Comparison of ENCODE assay signal across 11 cellular contexts in genomic region chr10:35413985-35414861, GRCh38.
DNase-seq lines count a peak whose midpoint lies in the region; ATAC-seq and TF ChIP-seq lines count a peak whose summit lies in the region.
"Had no signal": no experiment of that assay in that cellular context is flagged by ENCODE, and none has a peak within 500 bp of the region (broad histone marks: within the 10 kb centered on the region; RNA-seq: fewer than 3 reads in every experiment).

No MANE protein-coding gene starts in this region.

- H3K27ac ChIP-seq in osteoblast (ENCODE audit: low read depth, low read length), result peak overlapping the region; percentile 80
- H3K27ac ChIP-seq: spleen had no signal

- H3K4me1 ChIP-seq in Caco-2 (peaks cover 30% of the 10 kb centered on the region), osteoblast (ENCODE audit: insufficient read depth, low read length) (peaks cover 44% of the 10 kb centered on the region)

- H3K9me3 Mint-ChIP-seq in Caco-2 (ENCODE audit: unreplicated experiment), result no peaks in the 10 kb centered on the region
- H3K9me3 Mint-ChIP-seq: activated B cell treated with CpG ODN at 0.5 μM for 24 hours had no signal

- TF ChIP-seq CTCF in Caco-2 (IDR thresholded peaks at IDR 0.05; ENCODE audit: insufficient read depth in 1 of 2, low read depth in 1 of 2, low read length in 1 of 2, severe bottlenecking in 1 of 2, unreplicated experiment in 1 of 2), result no peak
- TF ChIP-seq CTCF in osteoblast (IDR thresholded peaks at IDR 0.05; ENCODE audit: extremely low read depth, low read depth, low read length), result no peak

- no peak overlapping the region for H3K27ac Mint-ChIP-seq in Caco-2 (ENCODE audit: unreplicated experiment)
- H3K27ac Mint-ChIP-seq: activated B cell treated with CpG ODN at 0.5 μM for 24 hours had no signal

- H3K9me3 ChIP-seq in Caco-2 (no peaks in the 10 kb centered on the region), osteoblast (ENCODE audit: low read depth, low read length) (no peaks in the 10 kb centered on the region)
- H3K9me3 ChIP-seq: spleen had no signal

- peak overlapping the region; percentile 26 for H3K4me2 ChIP-seq in osteoblast (ENCODE audit: insufficient read depth, low read length)

- peak; percentile 43 to 65 for DNase-seq in Caco-2
- peak; percentile 54 for DNase-seq in OCI-M1 (lab: John Stamatoyannopoulos, UW)
- DNase-seq in dermis blood vessel endothelial cell, result peak; percentile 42
- peak; percentile 79 for DNase-seq in osteoblast (ENCODE audit: insufficient read length, low spot score, missing footprints)
- DNase-seq in ACHN, result no peak
- DNase-seq in KBM-7, result no peak
- DNase-seq: activated B cell treated with CpG ODN at 0.5 μM for 24 hours, DND-41, spleen had no signal

- H3K27me3 Mint-ChIP-seq in Caco-2 (ENCODE audit: insufficient read depth, unreplicated experiment), result no peaks in the 10 kb centered on the region
- H3K27me3 Mint-ChIP-seq: activated B cell treated with CpG ODN at 0.5 μM for 24 hours had no signal

- H3K27me3 ChIP-seq in Caco-2 (replicated peaks; ENCODE audit: control insufficient read depth, insufficient read depth, low read length) (no peaks in the 10 kb centered on the region), osteoblast (ENCODE audit: insufficient read depth, low read length) (no peaks in the 10 kb centered on the region)
- H3K27me3 ChIP-seq: spleen had no signal

- H3K36me3 Mint-ChIP-seq in Caco-2 (ENCODE audit: insufficient read depth, unreplicated experiment), result peaks cover 3% of the 10 kb centered on the region

- H3K79me2 ChIP-seq in osteoblast (ENCODE audit: insufficient read depth, low read length), result peaks cover 95% of the 10 kb centered on the region

- CTCF ChIA-PET in Caco-2 (lab: Charles Lee), result no interaction called here

- no peak for ATAC-seq in HG02588 (IDR thresholded peaks at IDR 0.05; ENCODE audit: unreplicated experiment)
- ATAC-seq in GM21737 (IDR thresholded peaks at IDR 0.05; ENCODE audit: unreplicated experiment), result no peak

- H3K4me3 ChIP-seq in Caco-2 (ENCODE audit: low read depth, low read length), result no peak overlapping the region
- H3K4me3 ChIP-seq in osteoblast (ENCODE audit: insufficient read depth, low read length), result no peak overlapping the region
- H3K4me3 ChIP-seq: spleen had no signal

- no peak overlapping the region for H3K4me3 Mint-ChIP-seq in Caco-2 (ENCODE audit: unreplicated experiment)
- H3K4me3 Mint-ChIP-seq: activated B cell treated with CpG ODN at 0.5 μM for 24 hours had no signal

- in situ Hi-C loops in ACHN (cut with HindIII; ENCODE audit: low pct_ligation_motif_present, low pct_unique_long_range_greater_than_20kb, low sequenced_read_pairs), result no loop called here
- in situ Hi-C loops in KBM-7 (cut with MboI; ENCODE audit: low pct_unique_long_range_greater_than_20kb, low sequenced_read_pairs), result no loop called here

- no peak overlapping the region for H2AFZ ChIP-seq in osteoblast (ENCODE audit: low read length)

- BruUV-seq in Caco-2 (replicated peaks; lab: Mats Ljungman, UMichigan), result no TSS peak

- peaks cover 38% of the 10 kb centered on the region for H4K20me1 ChIP-seq in osteoblast (ENCODE audit: insufficient read depth, low read length)

- peaks cover 12% of the 10 kb centered on the region for H3K4me1 Mint-ChIP-seq in Caco-2 (ENCODE audit: low read depth, unreplicated experiment)

- no peaks in the 10 kb centered on the region for H3K36me3 ChIP-seq in Caco-2 (ENCODE audit: control insufficient read depth, insufficient read depth, low read length)
- H3K36me3 ChIP-seq in osteoblast (ENCODE audit: insufficient read depth, low read length), result no peaks in the 10 kb centered on the region
- H3K36me3 ChIP-seq: spleen had no signal

- intact Hi-C loops in Caco-2 (cut with micrococcal nuclease; ENCODE audit: unreplicated experiment), result loop anchor here (2.0 kb wide), 1 partner anchor 29 kb away; no protein-coding TSS in a partner anchor

- POLR2A ChIA-PET in Caco-2 (lab: Charles Lee), result no interaction called here

Comparison
In these comparisons a context has a peak if more than half of its experiments do, and no peak if none do; other contexts are left out.
1. DNase-seq: peak in Caco-2 (2 of 2), OCI-M1 (single experiment), dermis blood vessel endothelial cell (single experiment) and osteoblast (single experiment); none in ACHN (single experiment) and KBM-7 (single experiment).